Comparison of ENCODE assay signal across 1 cellular context in genomic region chr12:46246021-46246700, GRCh38.
TF ChIP-seq lines count a peak whose summit lies in the region.

No MANE protein-coding gene starts in this region.

TF ChIP-seq in SK-N-SH treated with all-trans-retinoic acid at 6 μM for 48 hours, 23 proteins besides CTCF, POLR2A, EP300 and RAD21 (continued from another document):
- TF ChIP-seq, protein P1, sequence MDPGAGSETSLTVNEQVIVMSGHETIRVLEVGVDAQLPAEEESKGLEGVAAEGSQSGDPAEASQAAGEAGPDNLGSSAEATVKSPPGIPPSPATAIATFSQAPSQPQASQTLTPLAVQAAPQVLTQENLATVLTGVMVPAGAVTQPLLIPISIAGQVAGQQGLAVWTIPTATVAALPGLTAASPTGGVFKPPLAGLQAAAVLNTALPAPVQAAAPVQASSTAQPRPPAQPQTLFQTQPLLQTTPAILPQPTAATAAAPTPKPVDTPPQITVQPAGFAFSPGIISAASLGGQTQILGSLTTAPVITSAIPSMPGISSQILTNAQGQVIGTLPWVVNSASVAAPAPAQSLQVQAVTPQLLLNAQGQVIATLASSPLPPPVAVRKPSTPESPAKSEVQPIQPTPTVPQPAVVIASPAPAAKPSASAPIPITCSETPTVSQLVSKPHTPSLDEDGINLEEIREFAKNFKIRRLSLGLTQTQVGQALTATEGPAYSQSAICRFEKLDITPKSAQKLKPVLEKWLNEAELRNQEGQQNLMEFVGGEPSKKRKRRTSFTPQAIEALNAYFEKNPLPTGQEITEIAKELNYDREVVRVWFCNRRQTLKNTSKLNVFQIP (CRISPR knock-in tag; IDR thresholded peaks at IDR 0.05; ENCODE audit: borderline replicate concordance, low read depth), result no peak
- TF ChIP-seq, protein P2, sequence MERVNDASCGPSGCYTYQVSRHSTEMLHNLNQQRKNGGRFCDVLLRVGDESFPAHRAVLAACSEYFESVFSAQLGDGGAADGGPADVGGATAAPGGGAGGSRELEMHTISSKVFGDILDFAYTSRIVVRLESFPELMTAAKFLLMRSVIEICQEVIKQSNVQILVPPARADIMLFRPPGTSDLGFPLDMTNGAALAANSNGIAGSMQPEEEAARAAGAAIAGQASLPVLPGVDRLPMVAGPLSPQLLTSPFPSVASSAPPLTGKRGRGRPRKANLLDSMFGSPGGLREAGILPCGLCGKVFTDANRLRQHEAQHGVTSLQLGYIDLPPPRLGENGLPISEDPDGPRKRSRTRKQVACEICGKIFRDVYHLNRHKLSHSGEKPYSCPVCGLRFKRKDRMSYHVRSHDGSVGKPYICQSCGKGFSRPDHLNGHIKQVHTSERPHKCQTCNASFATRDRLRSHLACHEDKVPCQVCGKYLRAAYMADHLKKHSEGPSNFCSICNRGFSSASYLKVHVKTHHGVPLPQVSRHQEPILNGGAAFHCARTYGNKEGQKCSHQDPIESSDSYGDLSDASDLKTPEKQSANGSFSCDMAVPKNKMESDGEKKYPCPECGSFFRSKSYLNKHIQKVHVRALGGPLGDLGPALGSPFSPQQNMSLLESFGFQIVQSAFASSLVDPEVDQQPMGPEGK (CRISPR knock-in tag; IDR thresholded peaks at IDR 0.05; ENCODE audit: borderline replicate concordance), result no peak
- TF ChIP-seq, protein P3, sequence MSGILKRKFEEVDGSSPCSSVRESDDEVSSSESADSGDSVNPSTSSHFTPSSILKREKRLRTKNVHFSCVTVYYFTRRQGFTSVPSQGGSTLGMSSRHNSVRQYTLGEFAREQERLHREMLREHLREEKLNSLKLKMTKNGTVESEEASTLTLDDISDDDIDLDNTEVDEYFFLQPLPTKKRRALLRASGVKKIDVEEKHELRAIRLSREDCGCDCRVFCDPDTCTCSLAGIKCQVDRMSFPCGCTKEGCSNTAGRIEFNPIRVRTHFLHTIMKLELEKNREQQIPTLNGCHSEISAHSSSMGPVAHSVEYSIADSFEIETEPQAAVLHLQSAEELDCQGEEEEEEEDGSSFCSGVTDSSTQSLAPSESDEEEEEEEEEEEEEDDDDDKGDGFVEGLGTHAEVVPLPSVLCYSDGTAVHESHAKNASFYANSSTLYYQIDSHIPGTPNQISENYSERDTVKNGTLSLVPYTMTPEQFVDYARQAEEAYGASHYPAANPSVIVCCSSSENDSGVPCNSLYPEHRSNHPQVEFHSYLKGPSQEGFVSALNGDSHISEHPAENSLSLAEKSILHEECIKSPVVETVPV (CRISPR knock-in tag; IDR thresholded peaks at IDR 0.05), result no peak
- TF ChIP-seq ZNF565 (CRISPR knock-in tag; conservative IDR thresholded peaks at IDR 0.05; ENCODE audit: low read depth) (no peak), TCF4 (CRISPR knock-in tag; IDR thresholded peaks at IDR 0.05; ENCODE audit: borderline replicate concordance) (no peak), RARB (CRISPR knock-in tag; IDR thresholded peaks at IDR 0.05) (no peak), ZFP30 (CRISPR knock-in tag; IDR thresholded peaks at IDR 0.05) (no peak), TOX (CRISPR knock-in tag; IDR thresholded peaks at IDR 0.05; ENCODE audit: borderline replicate concordance) (no peak), ZNF8 (CRISPR knock-in tag; IDR thresholded peaks at IDR 0.05) (no peak), TSHZ2 (CRISPR knock-in tag; IDR thresholded peaks at IDR 0.05) (no peak)
- TF ChIP-seq, protein P4, sequence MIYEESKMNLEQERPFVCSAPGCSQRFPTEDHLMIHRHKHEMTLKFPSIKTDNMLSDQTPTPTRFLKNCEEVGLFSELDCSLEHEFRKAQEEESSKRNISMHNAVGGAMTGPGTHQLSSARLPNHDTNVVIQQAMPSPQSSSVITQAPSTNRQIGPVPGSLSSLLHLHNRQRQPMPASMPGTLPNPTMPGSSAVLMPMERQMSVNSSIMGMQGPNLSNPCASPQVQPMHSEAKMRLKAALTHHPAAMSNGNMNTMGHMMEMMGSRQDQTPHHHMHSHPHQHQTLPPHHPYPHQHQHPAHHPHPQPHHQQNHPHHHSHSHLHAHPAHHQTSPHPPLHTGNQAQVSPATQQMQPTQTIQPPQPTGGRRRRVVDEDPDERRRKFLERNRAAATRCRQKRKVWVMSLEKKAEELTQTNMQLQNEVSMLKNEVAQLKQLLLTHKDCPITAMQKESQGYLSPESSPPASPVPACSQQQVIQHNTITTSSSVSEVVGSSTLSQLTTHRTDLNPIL (CRISPR knock-in tag; IDR thresholded peaks at IDR 0.05; ENCODE audit: low read depth), result no peak
